14 cellular contexts compared by ENCODE assay signal in the genomic region with DNA sequence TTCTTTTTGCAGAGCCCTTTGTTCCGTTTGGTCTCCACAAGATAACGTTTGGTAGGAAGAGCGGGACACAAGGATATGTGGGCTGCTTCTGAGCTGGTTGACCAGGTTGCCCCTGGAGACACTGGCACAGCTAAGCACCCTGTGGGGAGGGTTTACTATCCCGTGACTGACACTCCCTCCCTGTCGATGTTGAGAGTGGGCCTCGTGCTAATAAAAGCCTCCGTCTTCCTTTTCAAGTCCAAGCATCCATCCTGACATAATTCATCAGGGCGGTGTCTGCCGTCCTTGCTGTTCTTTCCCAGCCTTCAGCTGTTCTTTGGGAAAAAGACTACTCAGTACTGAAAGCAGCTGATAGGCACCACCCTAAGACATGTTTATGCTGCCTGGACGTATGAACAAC. TPM values are rescaled to one million over a fixed set of nuclear protein-coding genes. Genes with fewer than 3 reads are reported as not detected.
DNase-seq lines count a peak whose midpoint lies in the region; ATAC-seq, FAIRE-seq and TF ChIP-seq lines count a peak whose summit lies in the region.
"Had no signal": no experiment of that assay in that cellular context is flagged by ENCODE, and none has a peak within 500 bp of the region (broad histone marks: within the 10 kb centered on the region; RNA-seq: fewer than 3 reads in every experiment).

No MANE protein-coding gene starts in this region.

- H3K27me3 ChIP-seq in BLaER1 treated with 17β-estradiol and CSF1 and Interleukin-3, amounts not matched to agents 10 nM and 100 nM, result no peaks in the 10 kb centered on the region
- no peaks in the 10 kb centered on the region for H3K27me3 ChIP-seq in DND-41 (ENCODE audit: insufficient read depth, low read length, poor library complexity)
- H3K27me3 ChIP-seq in GM12878 (replicated peaks in 1 of 2; ENCODE audit: control insufficient read depth in 2 of 2, insufficient read depth in 2 of 2, low read length in 1 of 2), result no peaks in the 10 kb centered on the region
- H3K27me3 ChIP-seq in muscle layer of colon (ENCODE audit: control insufficient read depth in 1 of 2, insufficient read depth in 2 of 2, low read length in 2 of 2), result no peaks in the 10 kb centered on the region
- H3K27me3 ChIP-seq: BE2C had no signal

- no TSS peak for BruUV-seq in GM12878 (replicated peaks; lab: Mats Ljungman, UMichigan)

- TF ChIP-seq RAD21 in GM12878 (IDR thresholded peaks at IDR 0.05; ENCODE audit: insufficient read depth, low read depth, low read length), result no peak

- peak overlapping the region in 10 of 11 experiments; percentile 74 to 83 (median 82); a peak in 15 of 22 replicates for H3K9ac ChIP-seq in BLaER1 treated with 17β-estradiol and CSF1 and Interleukin-3, amounts not matched to agents 10 nM and 100 nM
- H3K9ac ChIP-seq in DND-41 (ENCODE audit: low read depth, low read length) (peak overlapping the region; percentile 71), GM12878 (ENCODE audit: control insufficient read depth, insufficient read depth, low read length) (no peak overlapping the region), muscle layer of colon (ENCODE audit: low read length) (no peak overlapping the region)

- no peak for ATAC-seq in DND-41 (ENCODE audit: insufficient read depth, low read depth)
- ATAC-seq in GM12878, result no peak
- no peak for ATAC-seq in GM19324 (IDR thresholded peaks at IDR 0.05; ENCODE audit: low FRiP score, unreplicated experiment)

- peak overlapping the region; percentile 57 to 94 (median 92) for H3K27ac ChIP-seq in BLaER1 treated with 17β-estradiol and CSF1 and Interleukin-3, amounts not matched to agents 10 nM and 100 nM
- H3K27ac ChIP-seq in DND-41 (ENCODE audit: low read length), result peak overlapping the region; percentile 97
- peak overlapping the region; percentile 77 for H3K27ac ChIP-seq in GM12878 (ENCODE audit: control insufficient read depth, insufficient read depth)
- H3K27ac ChIP-seq in muscle layer of colon (ENCODE audit: low read depth, low read length), result peak overlapping the region; percentile 1

- peaks cover 56 to 76% (median 71%) of the 10 kb centered on the region in 11 experiments for H3K36me3 ChIP-seq in BLaER1 treated with 17β-estradiol and CSF1 and Interleukin-3, amounts not matched to agents 10 nM and 100 nM
- H3K36me3 ChIP-seq in DND-41 (ENCODE audit: insufficient read depth, low read length) (peaks cover 70% of the 10 kb centered on the region), GM12878 (ENCODE audit: control insufficient read depth in 2 of 2, insufficient read depth in 2 of 2, low read length in 1 of 2) (peaks cover 32 to 42% of the 10 kb centered on the region in 2 experiments), muscle layer of colon (ENCODE audit: insufficient read depth, low read length) (peaks cover 41% of the 10 kb centered on the region)

- CTCF ChIA-PET in GM12878 (lab: Yijun Ruan, JAX), result interaction anchor here (1.3 to 1.7 kb wide), 3 partner anchors 9 to 164 kb away, joined by 4 to 11 read pairs (median 4); no protein-coding TSS in a partner anchor

- H3K79me2 ChIP-seq in DND-41 (ENCODE audit: insufficient read depth, low read length) (peaks cover 78% of the 10 kb centered on the region), GM12878 (ENCODE audit: control insufficient read depth, insufficient read depth, low read length) (peaks cover 51% of the 10 kb centered on the region)

- TF ChIP-seq CTCF in DND-41 (IDR thresholded peaks at IDR 0.05; ENCODE audit: borderline replicate concordance, extremely low read depth, low read length, poor library complexity, severe bottlenecking), result no peak
- TF ChIP-seq CTCF in GM12878 (IDR thresholded peaks at IDR 0.05 in 2 of 3, conservative IDR thresholded peaks at IDR 0.05 in 1 of 3; ENCODE audit: control insufficient read depth in 2 of 3, extremely low read depth in 1 of 3, insufficient read depth in 1 of 3, low read depth in 3 of 3, low read length in 3 of 3), result no peak

- peaks cover 75 to 91% (median 79%) of the 10 kb centered on the region in 10 experiments for H3K4me1 ChIP-seq in BLaER1 treated with 17β-estradiol and CSF1 and Interleukin-3, amounts not matched to agents 10 nM and 100 nM
- H3K4me1 ChIP-seq in DND-41 (ENCODE audit: insufficient read depth, low read length), result peaks cover 84% of the 10 kb centered on the region
- peaks cover 26% of the 10 kb centered on the region for H3K4me1 ChIP-seq in GM12878 (ENCODE audit: control insufficient read depth, insufficient read depth, low read length)
- H3K4me1 ChIP-seq in muscle layer of colon (ENCODE audit: insufficient read depth, low read length), result peaks cover 16% of the 10 kb centered on the region
- H3K4me1 ChIP-seq: BE2C had no signal

- H3K9me3 ChIP-seq in BLaER1 treated with 17β-estradiol and CSF1 and Interleukin-3, amounts not matched to agents 10 nM and 100 nM (replicated peaks in 1 of 11), result peaks cover 3 to 49% (median 35%) of the 10 kb centered on the region in 11 experiments; a peak in 21 of 22 replicates
- no peaks in the 10 kb centered on the region for H3K9me3 ChIP-seq in DND-41 (ENCODE audit: insufficient read depth, low read length, severe bottlenecking)
- H3K9me3 ChIP-seq in GM12878 (replicated peaks; ENCODE audit: control insufficient read depth, insufficient read depth, low read length), result peaks cover 14% of the 10 kb centered on the region; the same call in 2 of the 3 replicates
- no peaks in the 10 kb centered on the region for H3K9me3 ChIP-seq in muscle layer of colon (ENCODE audit: low read length)
- H3K9me3 ChIP-seq: BE2C had no signal

- RAD21 ChIA-PET in GM12878 (lab: Charles Lee; ENCODE audit: unreplicated experiment), result interaction anchor here (1.0 kb wide), 1 partner anchor 9 kb away, joined by 3 read pairs; no protein-coding TSS in a partner anchor

- in situ Hi-C loops in GM12878 (cut with MboI), result loop anchor here (25.0 kb wide), 1 partner anchor 375 kb away; no protein-coding TSS in a partner anchor

- peak overlapping the region; percentile 75 to 99 (median 93) for H3K4me2 ChIP-seq in BLaER1 treated with 17β-estradiol and CSF1 and Interleukin-3, amounts not matched to agents 10 nM and 100 nM
- H3K4me2 ChIP-seq in DND-41 (ENCODE audit: insufficient read depth, low read length), result peak overlapping the region; percentile 66
- H3K4me2 ChIP-seq in GM12878 (ENCODE audit: control insufficient read depth, insufficient read depth), result peak overlapping the region; percentile 68

- intact Hi-C loops in GM12878 (cut with micrococcal nuclease; ENCODE audit: unreplicated experiment), result loop anchor here (10.0 kb wide), 1 partner anchor 838 kb away; no protein-coding TSS in a partner anchor

- TF ChIP-seq EP300 in GM12878 (IDR thresholded peaks at IDR 0.05; ENCODE audit: borderline replicate concordance in 1 of 2, control insufficient read depth in 1 of 2, low read depth in 2 of 2, low read length in 2 of 2), result no peak

- TF ChIP-seq POLR2A in GM12878 (IDR thresholded peaks at IDR 0.05; ENCODE audit: low read depth, low read length), result no peak

- no peak for FAIRE-seq in GM12878 (lab: Jason Lieb, UNC)

- peak overlapping the region in 2 of 10 experiments; percentile 4 to 55; a peak in 3 of 20 replicates for H3K4me3 ChIP-seq in BLaER1 treated with 17β-estradiol and CSF1 and Interleukin-3, amounts not matched to agents 10 nM and 100 nM
- H3K4me3 ChIP-seq in DND-41 (ENCODE audit: low read depth in 1 of 2, low read length in 2 of 2), result peak overlapping the region in 1 of 2 experiments; percentile 53; a peak in 2 of 4 replicates
- no peak overlapping the region for H3K4me3 ChIP-seq in GM12878
- H3K4me3 ChIP-seq in muscle layer of colon (ENCODE audit: low read depth in 1 of 2, low read length in 2 of 2), result no peak overlapping the region

- peaks cover 0 to 64% (median 16%) of the 10 kb centered on the region in 11 experiments; a peak in 12 of 22 replicates for H4K20me1 ChIP-seq in BLaER1 treated with 17β-estradiol and CSF1 and Interleukin-3, amounts not matched to agents 10 nM and 100 nM
- H4K20me1 ChIP-seq in DND-41 (ENCODE audit: insufficient read depth, low read length) (peaks cover 14% of the 10 kb centered on the region; the same call in 1 of the 2 replicates), GM12878 (ENCODE audit: control insufficient read depth, insufficient read depth) (no peaks in the 10 kb centered on the region)

- H2AFZ ChIP-seq in DND-41 (ENCODE audit: low read depth, low read length) (no peak overlapping the region), GM12878 (ENCODE audit: control insufficient read depth, low read depth, low read length) (no peak overlapping the region)

- DNase-seq in DND-41 (no peak), GM12878 (ENCODE audit: low read depth, low spot score) (no peak), NCI-H2171 (lab: John Stamatoyannopoulos, UW) (no peak), AG08395 (ENCODE audit: low spot score) (no peak), iPS-NIHi11 (ENCODE audit: low spot score) (no peak)
- DNase-seq: activated CD4-positive, alpha-beta T cell treated with anti-CD3 and anti-CD28 coated beads for 48 hours; amniotic stem cell; BE2C; dermis blood vessel endothelial cell; NCI-H1436 treated with DMSO at 0.1 percent for 48 hours; NCI-H510A treated with DMSO at 0.1 percent for 48 hours had no signal

- 97% methylated on average over 10 of the region's 10 CpGs for WGBS in GM12878 (ENCODE audit: insufficient coverage, insufficient replicate concordance, low lambda C conversion rate, missing lambda C conversion rate)

- SMC1A ChIA-PET in GM12878 (lab: Charles Lee; ENCODE audit: uncharacterized antibody, unreplicated experiment), result interaction anchor here (1.3 to 2.1 kb wide), 3 partner anchors 40 to 164 kb away, joined by 3 to 10 read pairs (median 5); no protein-coding TSS in a partner anchor

- POLR2A ChIA-PET in GM12878 (lab: Charles Lee), result no interaction called here

RNA-seq across cellular contexts. Expression of a gene that starts 49.6 kb away (rescaled TPM):
- total RNA-seq in GM12878 (2013; cell fraction: nucleolus; rRNA removed), result not detected in 2 replicates
- not detected in 2 replicates for total RNA-seq in GM12878 (2014; rRNA removed)
- not detected in 2 replicates for total RNA-seq in GM12878 (2014; rRNA removed; fragmentation: Illumina TruSeq; extraction: Trizol)
- total RNA-seq in GM12878 (2021), result not detected in 2 replicates
- not detected for polyA plus RNA-seq in GM12878 (2011; ENCODE audit: low read depth)
- polyA plus RNA-seq in GM12878 (2011; rRNA removed), result not detected in 2 replicates
- polyA plus RNA-seq in GM12878 (2011; cell fraction: cytosol; rRNA removed), result 0.02 TPM in 1 of 2 replicates, not detected in the other
- polyA plus RNA-seq in GM12878 (2011; cell fraction: nucleus; rRNA removed), result 0.01 TPM in 1 of 2 replicates, not detected in the other
- polyA plus RNA-seq in GM12878 (2012), result not detected in 2 replicates
- not detected in 2 replicates for polyA plus RNA-seq in GM12878 (2014; fragmentation: Illumina TruSeq; extraction: Trizol)
- polyA plus RNA-seq in GM12878 (2014; fragmentation: Nextera tagmentation; extraction: Ambion mirVana), result not detected
- not detected in 2 replicates for polyA plus RNA-seq in GM12878 (2014; rRNA removed)
- polyA plus RNA-seq in GM12878 (2016; fragmentation: Nextera tagmentation; extraction: Ambion mirVana), result not detected
- polyA minus RNA-seq in GM12878 (2011; rRNA and poly(A)+ RNA removed), result not detected in 2 replicates
- polyA minus RNA-seq in GM12878 (2011; cell fraction: cytosol; rRNA and poly(A)+ RNA removed), result not detected in 2 replicates
- not detected in 2 replicates for polyA minus RNA-seq in GM12878 (2011; cell fraction: nucleus; rRNA and poly(A)+ RNA removed)
- total RNA-seq: dermis blood vessel endothelial cell had no signal

Comparison
In these comparisons a context has a peak if more than half of its experiments do, and no peak if none do; other contexts are left out.
1. H3K27ac ChIP-seq: peak in every context shown above with its lines; median percentile 97 in DND-41; 92 in BLaER1 treated with 17β-estradiol and CSF1 and Interleukin-3, amounts not matched to agents 10 nM and 100 nM; 77 in GM12878; 1 in muscle layer of colon.
2. H3K9ac ChIP-seq: peak in BLaER1 treated with 17β-estradiol and CSF1 and Interleukin-3, amounts not matched to agents 10 nM and 100 nM (10 of 11) and DND-41 (single experiment); none in GM12878 (single experiment) and muscle layer of colon (single experiment).
3. Peak in every context shown above with its lines, with median percentiles within 50 percentile points of each other: H3K4me2 ChIP-seq.